In the genomic region with DNA sequence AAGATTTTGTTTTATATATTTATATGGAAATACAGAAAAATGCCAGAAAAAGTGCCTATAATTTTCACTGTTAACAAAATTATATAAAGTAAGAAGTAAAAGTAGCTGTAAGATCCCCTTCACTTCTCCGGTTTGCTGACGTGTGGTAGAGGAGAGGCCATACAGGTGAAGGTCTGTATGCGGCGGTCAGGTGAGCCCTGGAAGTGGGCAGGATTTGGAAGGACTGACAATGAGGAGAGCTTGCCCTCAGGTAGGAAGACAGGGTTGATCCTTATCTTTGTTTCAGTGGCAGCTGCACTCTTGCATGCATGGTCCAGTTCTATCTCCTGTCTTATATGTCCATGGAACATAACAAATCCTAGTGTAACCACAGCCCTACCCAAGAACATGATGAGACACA, we compare ENCODE assay signal across 17 cellular contexts. TPM values are rescaled to one million over a fixed set of nuclear protein-coding genes. Genes with fewer than 3 reads are reported as not detected.
DNase-seq lines count a peak whose midpoint lies in the region; ATAC-seq and TF ChIP-seq lines count a peak whose summit lies in the region.
"Had no signal": no experiment of that assay in that cellular context is flagged by ENCODE, and none has a peak within 500 bp of the region (broad histone marks: within the 10 kb centered on the region; RNA-seq: fewer than 3 reads in every experiment).

No MANE protein-coding gene starts in this region.

- H2BK12ac ChIP-seq in trophoblast cell (ENCODE audit: low read length): no peak overlapping the region

- H4K91ac ChIP-seq in trophoblast cell (ENCODE audit: low read depth, low read length): no peak overlapping the region

- no peak overlapping the region for H2BK5ac ChIP-seq in trophoblast cell (ENCODE audit: low read depth, low read length, poor library complexity)

- H3K4me3 ChIP-seq in esophagus muscularis mucosa: no peak overlapping the region
- no peak overlapping the region for H3K4me3 ChIP-seq in trophoblast cell (ENCODE audit: low read depth, low read length)
- H3K4me3 ChIP-seq in lower lobe of right lung: no peak overlapping the region
- H3K4me3 ChIP-seq: BLaER1, GM12878, Peyer's patch had no signal

- H3K23ac ChIP-seq in trophoblast cell (ENCODE audit: low read length): no peak overlapping the region

- intact Hi-C loops in cardiac septum (cut with DNase I): no loop called here
- intact Hi-C loops in left cardiac atrium (cut with DNase I): loop anchor here in 1 of 2 donors (10.0 kb wide), 1 partner anchor 113 kb away; a partner anchor contains a TSS
- intact Hi-C loops in esophagus muscularis mucosa (cut with DNase I): no loop called here
- intact Hi-C loops in lower lobe of right lung (cut with DNase I): no loop called here

- no peak overlapping the region for H3K18ac ChIP-seq in trophoblast cell (ENCODE audit: low read length)

- H4K8ac ChIP-seq in trophoblast cell (ENCODE audit: low read depth, low read length): no peak overlapping the region

- H2BK120ac ChIP-seq in trophoblast cell (ENCODE audit: insufficient read depth, low read length, poor library complexity): no peak overlapping the region

- H3K4me1 ChIP-seq in esophagus muscularis mucosa: peaks cover 0 to 2% (median 0%) of the 10 kb centered on the region in 4 donors
- no peaks in the 10 kb centered on the region for H3K4me1 ChIP-seq in trophoblast cell (ENCODE audit: control insufficient read depth in 1 of 2, insufficient read depth in 2 of 2, low read length in 2 of 2)
- H3K4me1 ChIP-seq in lower lobe of right lung: no peaks in the 10 kb centered on the region
- H3K4me1 ChIP-seq: BLaER1, Peyer's patch had no signal

- H3K36me3 ChIP-seq in esophagus muscularis mucosa (no peaks in the 10 kb centered on the region), trophoblast cell (ENCODE audit: control insufficient read depth in 1 of 2, insufficient read depth in 2 of 2, low read length in 2 of 2) (no peaks in the 10 kb centered on the region), lower lobe of right lung (no peaks in the 10 kb centered on the region)
- H3K36me3 ChIP-seq: BLaER1, Peyer's patch had no signal

- H3K79me2 ChIP-seq in trophoblast cell (ENCODE audit: control insufficient read depth, insufficient read depth, low read length, poor library complexity): no peaks in the 10 kb centered on the region

- H3K9ac ChIP-seq in trophoblast cell (ENCODE audit: low read length): no peak overlapping the region
- H3K9ac ChIP-seq: BLaER1 had no signal

- no peaks in the 10 kb centered on the region for H3K79me1 ChIP-seq in trophoblast cell (ENCODE audit: low read length)

- DNase-seq in cardiac septum (ENCODE audit: low spot score) (peak; percentile 53), left cardiac atrium (no peak), esophagus muscularis mucosa (ENCODE audit: extremely low spot score) (peak; percentile 50), trophoblast cell (peak; percentile 14 to 71), GM10266 (ENCODE audit: extremely low spot score) (no peak), lower lobe of right lung (no peak), T-helper 2 cell (no peak)
- DNase-seq: CD4-positive, alpha-beta memory T cell; DMS153; GF-D8; HCEC 1CT; MM.1S; NCI-H2081 treated with DMSO at 0.1 percent for 48 hours; NCI-H446 treated with DMSO at 0.1 percent for 48 hours had no signal

- no peak overlapping the region for H3K4me2 ChIP-seq in trophoblast cell (ENCODE audit: low read length)
- H3K4me2 ChIP-seq: BLaER1 had no signal

- TF ChIP-seq POLR2A in esophagus muscularis mucosa (IDR thresholded peaks at IDR 0.05; ENCODE audit: low read depth): no peak

- TF ChIP-seq CTCF in esophagus muscularis mucosa (IDR thresholded peaks at IDR 0.05) (no peak), GM10266 (IDR thresholded peaks at IDR 0.05; ENCODE audit: control insufficient read depth, insufficient read depth, low read depth, missing control alignments) (no peak), lower lobe of right lung (IDR thresholded peaks at IDR 0.05) (no peak)

- no peak overlapping the region for H3K14ac ChIP-seq in trophoblast cell (ENCODE audit: low read length)

- H3K27me3 ChIP-seq in esophagus muscularis mucosa (no peaks in the 10 kb centered on the region), trophoblast cell (ENCODE audit: insufficient read depth, low read length) (no peaks in the 10 kb centered on the region), lower lobe of right lung (ENCODE audit: low read depth) (peaks cover 15% of the 10 kb centered on the region)
- H3K27me3 ChIP-seq: BLaER1, Peyer's patch had no signal

- TF ChIP-seq EP300 in esophagus muscularis mucosa (IDR thresholded peaks at IDR 0.05): no peak

- no peak overlapping the region for H2AK5ac ChIP-seq in trophoblast cell (ENCODE audit: low read length)

- ATAC-seq in left cardiac atrium (no peak), lower lobe of right lung (no peak)
- ATAC-seq: GM12878 had no signal

- no peak overlapping the region for H3K27ac ChIP-seq in esophagus muscularis mucosa (replicated peaks in 1 of 4)
- H3K27ac ChIP-seq in trophoblast cell (ENCODE audit: low read depth, low read length): no peak overlapping the region
- H3K27ac ChIP-seq in lower lobe of right lung: no peak overlapping the region
- H3K27ac ChIP-seq: BLaER1, Peyer's patch had no signal

- 89% methylated on average over 4 of the region's 4 CpGs for WGBS in esophagus muscularis mucosa
- WGBS in trophoblast cell (ENCODE audit: extremely low coverage, insufficient coverage, insufficient read length): no CpG with 5 or more reads among the region's 4 CpGs

- H3K4ac ChIP-seq in trophoblast cell (ENCODE audit: low read depth, low read length): no peak overlapping the region

- H4K12ac ChIP-seq in trophoblast cell (ENCODE audit: low read depth, low read length): no peak overlapping the region

- H2AFZ ChIP-seq in trophoblast cell (ENCODE audit: insufficient read depth, low read length, poor library complexity): no peak overlapping the region

- H3K9me3 ChIP-seq in esophagus muscularis mucosa (no peaks in the 10 kb centered on the region), trophoblast cell (ENCODE audit: insufficient read depth, low read depth, low read length) (no peaks in the 10 kb centered on the region), lower lobe of right lung (no peaks in the 10 kb centered on the region)
- H3K9me3 ChIP-seq: Peyer's patch had no signal

RNA-seq across cellular contexts. Expression of a gene that starts 16.9 kb away (rescaled TPM):
- total RNA-seq in cardiac septum: 38.8 TPM
- 10 to 100 TPM; 48.3 to 57.1 TPM for total RNA-seq in left cardiac atrium
- 10 to 100 TPM; 30.7 to 42.2 (median 32.1) TPM for total RNA-seq in esophagus muscularis mucosa
- 59.9 and 61.4 TPM in 2 replicates for polyA plus RNA-seq in trophoblast cell (2013)
- 47.0 TPM for total RNA-seq in lower lobe of right lung

Comparison
In these comparisons a context has a peak if more than half of its experiments do, and no peak if none do; other contexts are left out.
1. DNase-seq: peak in cardiac septum (single experiment), esophagus muscularis mucosa (single experiment) and trophoblast cell (2 of 2); none in left cardiac atrium (single experiment), GM10266 (single experiment), lower lobe of right lung (single experiment) and T-helper 2 cell (0 of 5).